ENCODE assay signal across 7 cellular contexts in genomic region chr19:1503089-1503924, GRCh38. TPM values are rescaled to one million over a fixed set of nuclear protein-coding genes. Genes with fewer than 3 reads are reported as not detected.
DNase-seq lines count a peak whose midpoint lies in the region; ATAC-seq and TF ChIP-seq lines count a peak whose summit lies in the region.

No MANE protein-coding gene starts in this region.

- peak overlapping the region; percentile 17 for H3K4me3 ChIP-seq in smooth muscle cell

- peaks cover 8% of the 10 kb centered on the region for H3K4me1 ChIP-seq in smooth muscle cell (ENCODE audit: low read depth)

- no peak overlapping the region for H3K27ac ChIP-seq in smooth muscle cell (ENCODE audit: low read depth)

- 18% methylated on average over 40 of the region's 49 CpGs for WGBS in smooth muscle cell (ENCODE audit: low lambda C conversion rate)

- peak overlapping the region; percentile 74 for H3K4me2 ChIP-seq in smooth muscle cell

- H3K79me2 ChIP-seq in smooth muscle cell (ENCODE audit: low read depth) = no peaks in the 10 kb centered on the region

- intact Hi-C loops in left cardiac atrium (cut with DNase I) = no loop called here

- H3K9ac ChIP-seq in smooth muscle cell (ENCODE audit: low read depth) = no peak overlapping the region

- H3K36me3 ChIP-seq in smooth muscle cell (ENCODE audit: low read depth) = no peaks in the 10 kb centered on the region

- no peaks in the 10 kb centered on the region for H4K20me1 ChIP-seq in smooth muscle cell (ENCODE audit: low read depth)

- DNase-seq in GM20000 (ENCODE audit: low spot score) = peak; percentile 84
- DNase-seq in RPMI8226 = peak; percentile 70
- DNase-seq in activated gamma-delta T cell treated with anti-CD3 and anti-CD28 coated beads, Interleukin-2, amount 50 U/mL, for 16 hours (ENCODE audit: low read depth) = peak; percentile 41
- DNase-seq in left cardiac atrium = peak; percentile 66
- peak; percentile 12 for DNase-seq in smooth muscle cell (lab: John Stamatoyannopoulos, UW; ENCODE audit: unreplicated experiment)
- DNase-seq in NCI-H146 (lab: John Stamatoyannopoulos, UW) = no peak
- DNase-seq in cortex of kidney (lab: John Stamatoyannopoulos, UW) = no peak

- no peak overlapping the region for H2AFZ ChIP-seq in smooth muscle cell (ENCODE audit: low read depth)

- H3F3A ChIP-seq in smooth muscle cell (ENCODE audit: low read depth) = peaks cover 2% of the 10 kb centered on the region

- peaks cover 7% of the 10 kb centered on the region for H3K27me3 ChIP-seq in smooth muscle cell (ENCODE audit: low read depth)

- no peak for ATAC-seq in left cardiac atrium

- TF ChIP-seq CTCF in GM20000 (IDR thresholded peaks at IDR 0.05; ENCODE audit: extremely low read depth, missing control alignments) (peak; percentile 67), smooth muscle cell (IDR thresholded peaks at IDR 0.05; ENCODE audit: borderline replicate concordance, insufficient read depth, poor library complexity, severe bottlenecking) (peak; percentile 71)

- no peaks in the 10 kb centered on the region for H3K9me3 ChIP-seq in smooth muscle cell (replicated peaks; ENCODE audit: low read depth)

RNA-seq across cellular contexts. Expression of gene ADAMTSL5, which starts 9.5 kb away (rescaled TPM):
- 10 to 100 TPM; 18.9 to 25.0 TPM for total RNA-seq in left cardiac atrium
- total RNA-seq in smooth muscle cell = 11.1 and 16.4 TPM in 2 replicates
- 24.3 and 37.6 TPM in 2 replicates for polyA plus RNA-seq in smooth muscle cell

RNA-seq across cellular contexts. Expression of gene REEP6, which starts 12.3 kb away (rescaled TPM):
- total RNA-seq in left cardiac atrium = 1 to 10 TPM; 2.2 to 2.3 TPM
- total RNA-seq in smooth muscle cell = 5.2 and 7.0 TPM in 2 replicates
- polyA plus RNA-seq in smooth muscle cell = 15.1 and 18.7 TPM in 2 replicates

RNA-seq across cellular contexts. Expression of gene PCSK4, which starts 13.2 kb away (rescaled TPM):
- total RNA-seq in left cardiac atrium (1 to 10 TPM in 1 of 2 donors, under 1 TPM in 1; 0.89 to 1.6 TPM), smooth muscle cell (1.4 and 1.7 TPM in 2 replicates)
- polyA plus RNA-seq in smooth muscle cell = 8.7 and 14.4 TPM in 2 replicates

RNA-seq across cellular contexts. Expression of gene PLK5, which starts 20.6 kb away (rescaled TPM):
- total RNA-seq in left cardiac atrium = not detected
- total RNA-seq in smooth muscle cell = not detected in 2 replicates
- polyA plus RNA-seq in smooth muscle cell = 0.60 TPM in 1 of 2 replicates, not detected in the other

RNA-seq across cellular contexts. Expression of gene C19orf25, which starts 24.3 kb away (rescaled TPM):
- total RNA-seq in left cardiac atrium (10 to 100 TPM; 16.1 to 18.9 TPM), smooth muscle cell (10.0 and 15.2 TPM in 2 replicates)
- 27.9 and 42.2 TPM in 2 replicates for polyA plus RNA-seq in smooth muscle cell

Comparison
In these comparisons a context has a peak if more than half of its experiments do, and no peak if none do; other contexts are left out.
1. DNase-seq: peak in GM20000 (single experiment), RPMI8226 (single experiment), activated gamma-delta T cell treated with anti-CD3 and anti-CD28 coated beads, Interleukin-2, amount 50 U/mL, for 16 hours (single experiment), left cardiac atrium (single experiment) and smooth muscle cell (single experiment); none in NCI-H146 (single experiment) and cortex of kidney (single experiment).